ENCODE assay signal across 21 cellular contexts in genomic region chr13:27541386-27541785, GRCh38.
"Had no signal": no experiment of that assay in that cellular context is flagged by ENCODE, and none has a peak within 500 bp of the region (broad histone marks: within the 10 kb centered on the region; RNA-seq: fewer than 3 reads in every experiment).

No MANE protein-coding gene starts in this region.

- H3K27me3 ChIP-seq: ascending aorta, colonic mucosa, dorsolateral prefrontal cortex, esophagus squamous epithelium, foreskin keratinocyte, neural progenitor cell, ovary, tibial artery had no signal

- H2AFZ ChIP-seq: neural progenitor cell had no signal

- H3K4me1 ChIP-seq: ascending aorta, colonic mucosa, esophagus squamous epithelium, foreskin keratinocyte, prostate gland, tibial artery had no signal

- H3K9me3 ChIP-seq: ascending aorta, colonic mucosa, esophagus squamous epithelium, ovary, prostate gland, tibial artery had no signal

- H3K9ac ChIP-seq: neural progenitor cell had no signal

- H3K27ac ChIP-seq: ascending aorta, colonic mucosa, dorsolateral prefrontal cortex, esophagus squamous epithelium, foreskin keratinocyte, neural progenitor cell, ovary, prostate gland, tibial artery, VCaP had no signal

- DNase-seq: activated CD4-positive, alpha-beta T cell treated with anti-CD3 and anti-CD28 coated beads, Interleukin-2, amount 10 ng/mL, durations not matched to agents 7 days and 5 days; activated CD8-positive, alpha-beta T cell treated with anti-CD3 and anti-CD28 coated beads, Interleukin-2, amount 10 ng/mL, durations not matched to agents 7 days and 5 days; activated gamma-delta T cell treated with Interleukin-2 at 50 U/mL for 16 hours; central memory CD4-positive, alpha-beta T cell; colonic mucosa; dorsolateral prefrontal cortex; esophagus squamous epithelium; foreskin keratinocyte; kidney; naive thymus-derived CD8-positive, alpha-beta T cell; ovary; stimulated activated CD4-positive, alpha-beta T cell treated with anti-CD3 and anti-CD28 coated beads, Interleukin-1b, Interleukin-23, amount 100 ng/mL, for 48 hours; T-cell; tibial artery had no signal

- ATAC-seq: activated CD4-positive, CD25-positive, alpha-beta regulatory T cell treated with anti-CD3 and anti-CD28 coated beads, Interleukin-2, amount 50 U/mL, for 24 hours; activated CD8-positive, alpha-beta T cell treated with anti-CD3 and anti-CD28 coated beads, Interleukin-2, amount 10 ng/mL, durations not matched to agents 7 days and 5 days; foreskin keratinocyte; left lobe of liver; naive thymus-derived CD8-positive, alpha-beta T cell; T-cell had no signal

- H3K36me3 ChIP-seq: ascending aorta, colonic mucosa, neural progenitor cell, ovary, prostate gland had no signal

- H3K4me3 ChIP-seq: ascending aorta, colonic mucosa, dorsolateral prefrontal cortex, esophagus squamous epithelium, lung, neural progenitor cell, ovary, prostate gland, tibial artery had no signal

- H3K4me2 ChIP-seq: neural progenitor cell had no signal
